16 cellular contexts compared by ENCODE assay signal in genomic region chr3:45139372-45139894, GRCh38. TPM values are rescaled to one million over a fixed set of nuclear protein-coding genes. Genes with fewer than 3 reads are reported as not detected.
DNase-seq lines count a peak whose midpoint lies in the region; ATAC-seq, FAIRE-seq and TF ChIP-seq lines count a peak whose summit lies in the region.
"Had no signal": no experiment of that assay in that cellular context is flagged by ENCODE, and none has a peak within 500 bp of the region (broad histone marks: within the 10 kb centered on the region; RNA-seq: fewer than 3 reads in every experiment).

No MANE protein-coding gene starts in this region.

- intact Hi-C loops in CD14-positive monocyte (cut with micrococcal nuclease) (loop anchor here in 1 of 2 donors (5.0 kb wide), 1 partner anchor 33 kb away; no protein-coding TSS in a partner anchor), gastrocnemius medialis (cut with DNase I; ENCODE audit: low total_unique reads) (no loop called here)
- intact Hi-C loops in naive thymus-derived CD4-positive, alpha-beta T cell (cut with micrococcal nuclease) = no loop called here

- peaks cover 1 to 5% of the 10 kb centered on the region in 2 donors for H3K36me3 Mint-ChIP-seq in CD14-positive monocyte
- peaks cover 0 to 5% (median 0%) of the 10 kb centered on the region in 5 donors for H3K36me3 Mint-ChIP-seq in naive thymus-derived CD4-positive, alpha-beta T cell
- H3K36me3 Mint-ChIP-seq: memory B cell had no signal

- H3K4me3 ChIP-seq in fibroblast of mammary gland (ENCODE audit: control insufficient read depth, low read depth, low read length) = no peak overlapping the region
- no peak overlapping the region for H3K4me3 ChIP-seq in gastrocnemius medialis
- no peak overlapping the region for H3K4me3 ChIP-seq in naive thymus-derived CD4-positive, alpha-beta T cell (ENCODE audit: low read length)
- H3K4me3 ChIP-seq: cardiac muscle cell had no signal

- in situ Hi-C loops in gastrocnemius medialis (cut with MboI; ENCODE audit: low sequenced_read_pairs in 4 of 4) = no loop called here

- peaks cover 0 to 6% (median 2%) of the 10 kb centered on the region in 7 donors for H3K9me3 Mint-ChIP-seq in CD14-positive monocyte
- H3K9me3 Mint-ChIP-seq in naive thymus-derived CD4-positive, alpha-beta T cell = peaks cover 0 to 4% (median 0%) of the 10 kb centered on the region in 11 donors
- H3K9me3 Mint-ChIP-seq: memory B cell had no signal

- CTCF ChIA-PET in naive thymus-derived CD4-positive, alpha-beta T cell (lab: Charles Lee) = interaction anchor here (1.2 kb wide), 1 partner anchor 99 kb away, joined by 3 read pairs; no protein-coding TSS in a partner anchor

- H3K27ac Mint-ChIP-seq in CD14-positive monocyte = peak overlapping the region in 5 of 7 donors; percentile 70 to 83 (median 78)
- H3K27ac Mint-ChIP-seq in naive thymus-derived CD4-positive, alpha-beta T cell = no peak overlapping the region
- H3K27ac Mint-ChIP-seq: memory B cell had no signal

- no peak for TF ChIP-seq POLR2A in gastrocnemius medialis (IDR thresholded peaks at IDR 0.05)
- TF ChIP-seq POLR2A in H54 (IDR thresholded peaks at IDR 0.05; ENCODE audit: low read depth, low read length) = no peak

- H3K9me3 ChIP-seq in gastrocnemius medialis = no peaks in the 10 kb centered on the region
- no peaks in the 10 kb centered on the region for H3K9me3 ChIP-seq in naive thymus-derived CD4-positive, alpha-beta T cell (ENCODE audit: control insufficient read depth in 2 of 3, low read length in 3 of 3)

- POLR2A ChIA-PET in naive thymus-derived CD4-positive, alpha-beta T cell (lab: Charles Lee) = interaction anchor here (0.8 kb wide), 1 partner anchor 15 kb away, joined by 3 read pairs; no protein-coding TSS in a partner anchor

- ATAC-seq in gastrocnemius medialis = peak; percentile 47 to 88
- no peak for ATAC-seq in GM19324 (IDR thresholded peaks at IDR 0.05; ENCODE audit: low FRiP score, unreplicated experiment)
- no peak for ATAC-seq in naive thymus-derived CD4-positive, alpha-beta T cell

- no peaks in the 10 kb centered on the region for H3K36me3 ChIP-seq in gastrocnemius medialis
- H3K36me3 ChIP-seq in naive thymus-derived CD4-positive, alpha-beta T cell (ENCODE audit: control insufficient read depth in 2 of 3, insufficient read depth in 3 of 3, low read length in 3 of 3) = no peaks in the 10 kb centered on the region
- H3K36me3 ChIP-seq: cardiac muscle cell had no signal

- TF ChIP-seq CTCF in CD14-positive monocyte (IDR thresholded peaks at IDR 0.05) = no peak
- no peak for TF ChIP-seq CTCF in VCaP (conservative IDR thresholded peaks at IDR 0.05)
- TF ChIP-seq CTCF in fibroblast of mammary gland (conservative IDR thresholded peaks at IDR 0.05; ENCODE audit: control insufficient read depth, insufficient read depth, low read depth, low read length) = no peak
- TF ChIP-seq CTCF in gastrocnemius medialis (IDR thresholded peaks at IDR 0.05 in 4 of 5, conservative IDR thresholded peaks at IDR 0.05 in 1 of 5) = no peak

- FAIRE-seq in H54 (lab: Jason Lieb, UNC) = no peak

- H3K27me3 ChIP-seq in gastrocnemius medialis = peaks cover 1 to 6% (median 4%) of the 10 kb centered on the region in 3 donors
- no peaks in the 10 kb centered on the region for H3K27me3 ChIP-seq in naive thymus-derived CD4-positive, alpha-beta T cell (ENCODE audit: control insufficient read depth in 2 of 2, insufficient read depth in 2 of 2, low read length in 2 of 2)

- DNase-seq in CD14-positive monocyte (ENCODE audit: low spot score) = no peak
- DNase-seq in fibroblast of mammary gland (ENCODE audit: low read depth) = peak; percentile 77
- peak in 1 of 2 donors; percentile 64 for DNase-seq in gastrocnemius medialis
- no peak for DNase-seq in NCI-H524 treated with DMSO at 0.1 percent for 48 hours (lab: John Stamatoyannopoulos, UW)
- DNase-seq in naive thymus-derived CD4-positive, alpha-beta T cell = no peak
- no peak for DNase-seq in H54 (ENCODE audit: insufficient read length, low spot score)
- DNase-seq: activated naive CD4-positive, alpha-beta T cell treated with Interleukin-2 at 50 U/mL for 16 hours; DMS53; NCI-H2081 treated with DMSO at 0.1 percent for 48 hours; NK-92 treated with Interleukin-12 subunit alpha and Interleukin-12 subunit beta, amount 100 ng/mL, for 24 hours; trophoblast cell had no signal

- no peak overlapping the region for H3K4me3 Mint-ChIP-seq in CD14-positive monocyte
- H3K4me3 Mint-ChIP-seq in naive thymus-derived CD4-positive, alpha-beta T cell = no peak overlapping the region
- H3K4me3 Mint-ChIP-seq: memory B cell had no signal

- H3K27ac ChIP-seq in VCaP (peak overlapping the region; percentile 90), gastrocnemius medialis (peak overlapping the region in 2 of 4 donors; percentile 24 to 67)
- H3K27ac ChIP-seq in naive thymus-derived CD4-positive, alpha-beta T cell (ENCODE audit: low read depth, low read length) = no peak overlapping the region
- H3K27ac ChIP-seq: cardiac muscle cell had no signal

- H3K4me1 ChIP-seq in gastrocnemius medialis = peaks cover 7 to 22% of the 10 kb centered on the region in 2 donors
- peaks cover 0 to 1% of the 10 kb centered on the region in 2 donors for H3K4me1 ChIP-seq in naive thymus-derived CD4-positive, alpha-beta T cell (ENCODE audit: control insufficient read depth in 2 of 2, insufficient read depth in 2 of 2, low read length in 2 of 2)

- H3K27me3 Mint-ChIP-seq in CD14-positive monocyte (ENCODE audit: low read depth in 3 of 3) = peaks cover 0 to 6% (median 0%) of the 10 kb centered on the region in 3 donors
- H3K27me3 Mint-ChIP-seq in naive thymus-derived CD4-positive, alpha-beta T cell = peaks cover 17 to 55% (median 26%) of the 10 kb centered on the region in 5 donors

- peaks cover 40% of the 10 kb centered on the region for H3K4me1 Mint-ChIP-seq in CD14-positive monocyte
- H3K4me1 Mint-ChIP-seq in naive thymus-derived CD4-positive, alpha-beta T cell = peaks cover 0 to 17% (median 11%) of the 10 kb centered on the region in 7 donors

RNA-seq across cellular contexts. Expression of gene CDCP1, which starts 6.7 kb away (rescaled TPM):
- polyA plus RNA-seq in CD14-positive monocyte = 1 to 10 TPM in 1 of 2 donors, under 1 TPM in 1; 0.42 to 1.3 TPM
- total RNA-seq in gastrocnemius medialis = under 1 TPM; 0.12 to 0.82 (median 0.49) TPM
- 1 to 10 TPM in 2 of 5 experiments, under 1 TPM in 3; 0.05 to 7.2 (median 0.81) TPM for total RNA-seq in naive thymus-derived CD4-positive, alpha-beta T cell
- 1 to 10 TPM in 1 of 2 donors, under 1 TPM in 1; 0.21 to 1.0 TPM for polyA plus RNA-seq in naive thymus-derived CD4-positive, alpha-beta T cell
- total RNA-seq: SK-MEL-5 had no signal
- polyA plus RNA-seq: cardiac muscle cell had no signal

Comparison
In these comparisons a context has a peak if more than half of its experiments do, and no peak if none do; other contexts are left out.
1. H3K27ac Mint-ChIP-seq: peak in CD14-positive monocyte (5 of 7); none in naive thymus-derived CD4-positive, alpha-beta T cell (0 of 9).
2. ATAC-seq: peak in gastrocnemius medialis (2 of 2); none in GM19324 (single experiment) and naive thymus-derived CD4-positive, alpha-beta T cell (single experiment).